In genomic region chr3:60243456-60243855, GRCh38 we compare ENCODE assay signal across 27 cellular contexts.
"Had no signal": no experiment of that assay in that cellular context is flagged by ENCODE, and none has a peak within 500 bp of the region (broad histone marks: within the 10 kb centered on the region; RNA-seq: fewer than 3 reads in every experiment).

No MANE protein-coding gene starts in this region.

- H3K4me3 Mint-ChIP-seq: dendritic cell treated with granulocyte-macrophage colony-stimulating factor and Interleukin-4, amounts not matched to agents 40 ng/mL and 50 ng/mL, for 4 days; effector memory CD8-positive, alpha-beta T cell had no signal

- H3K9me3 ChIP-seq: colonic mucosa, esophagus muscularis mucosa, esophagus squamous epithelium, gastrocnemius medialis, gastroesophageal sphincter, heart left ventricle, heart right ventricle had no signal

- H3K9me3 Mint-ChIP-seq: dendritic cell treated with granulocyte-macrophage colony-stimulating factor and Interleukin-4, amounts not matched to agents 40 ng/mL and 50 ng/mL, for 4 days; effector memory CD8-positive, alpha-beta T cell had no signal

- H3K4me1 ChIP-seq: colonic mucosa, esophagus muscularis mucosa, esophagus squamous epithelium, foreskin keratinocyte, gastrocnemius medialis, gastroesophageal sphincter, heart left ventricle, heart right ventricle had no signal

- H3K27me3 Mint-ChIP-seq: dendritic cell treated with granulocyte-macrophage colony-stimulating factor and Interleukin-4, amounts not matched to agents 40 ng/mL and 50 ng/mL, for 4 days had no signal

- H3K36me3 ChIP-seq: colonic mucosa, esophagus muscularis mucosa, esophagus squamous epithelium, gastrocnemius medialis, gastroesophageal sphincter, heart left ventricle, heart right ventricle had no signal

- DNase-seq: colonic mucosa; cortex of kidney; dermis blood vessel endothelial cell; dorsolateral prefrontal cortex; effector CD4-positive, alpha-beta T cell; effector CD8-positive, alpha-beta T cell; effector memory CD4-positive, alpha-beta T cell; effector memory CD8-positive, alpha-beta T cell; erythroblast; esophagus squamous epithelium; foreskin fibroblast; foreskin keratinocyte; foreskin melanocyte; gastrocnemius medialis; glutamatergic neuron; heart left ventricle; heart right ventricle had no signal

- H3K27ac ChIP-seq: colonic mucosa, coronary artery, dorsolateral prefrontal cortex, epithelial cell of prostate, esophagus muscularis mucosa, esophagus squamous epithelium, foreskin keratinocyte, gastrocnemius medialis, gastroesophageal sphincter, heart left ventricle, heart right ventricle had no signal

- H3K4me3 ChIP-seq: colonic mucosa, coronary artery, dorsolateral prefrontal cortex, esophagus muscularis mucosa, esophagus squamous epithelium, gastrocnemius medialis, gastroesophageal sphincter, heart left ventricle, heart right ventricle had no signal

- H3K27me3 ChIP-seq: colonic mucosa, esophagus muscularis mucosa, esophagus squamous epithelium, foreskin keratinocyte, gastrocnemius medialis, gastroesophageal sphincter, heart left ventricle, heart right ventricle had no signal

- ATAC-seq: effector memory CD8-positive, alpha-beta T cell; esophagus mucosa; foreskin keratinocyte; gastrocnemius medialis; gastroesophageal sphincter; heart left ventricle; heart right ventricle had no signal

- H3K27ac Mint-ChIP-seq: dendritic cell treated with granulocyte-macrophage colony-stimulating factor and Interleukin-4, amounts not matched to agents 40 ng/mL and 50 ng/mL, for 4 days; effector memory CD8-positive, alpha-beta T cell had no signal

- FAIRE-seq: colon, endometrium, endothelial cell of umbilical vein, frontal cortex had no signal
